ENCODE assay signal across 8 cellular contexts in genomic region chr2:177261115-177261779, GRCh38. TPM values are rescaled to one million over a fixed set of nuclear protein-coding genes. Genes with fewer than 3 reads are reported as not detected.
A peak's percentile ranks its signal among the peaks of the same experiment; 100 is the strongest.
DNase-seq lines count a peak whose midpoint lies in the region; ATAC-seq and TF ChIP-seq lines count a peak whose summit lies in the region.

No MANE protein-coding gene starts in this region.

- CTCF ChIA-PET in CD4-positive, alpha-beta T cell (lab: Charles Lee), result interaction anchor here (1.1 kb wide), 1 partner anchor 72 kb away, joined by 4 read pairs; no protein-coding TSS in a partner anchor

- ATAC-seq in CD4-positive, alpha-beta T cell (ENCODE audit: poor library complexity), result no peak
- ATAC-seq in GM19023 (IDR thresholded peaks at IDR 0.05; ENCODE audit: unreplicated experiment), result no peak
- no peak for ATAC-seq in GM19328 (IDR thresholded peaks at IDR 0.05; ENCODE audit: unreplicated experiment)

- intact Hi-C loops in CD4-positive, alpha-beta T cell (cut with DNase I, micrococcal nuclease), result loop anchor here (1.0 to 10.0 kb wide), 7 partner anchors 34 to 1184 kb away; partner anchors contain the start of gene AGPS (in 1 of the 2)
- intact Hi-C loops in ovary (cut with DNase I), result loop anchor here (5.0 to 10.0 kb wide), 7 partner anchors 36 to 1126 kb away; partner anchors contain the start of gene HNRNPA3 (in 2 of the 4)

- TF ChIP-seq POLR2A in ovary (IDR thresholded peaks at IDR 0.05), result no peak

- no peak for TF ChIP-seq CTCF in CD4-positive, alpha-beta T cell (IDR thresholded peaks at IDR 0.05)
- TF ChIP-seq CTCF in endodermal cell (conservative IDR thresholded peaks at IDR 0.05) (no peak), ovary (IDR thresholded peaks at IDR 0.05) (no peak)

- H3K36me3 ChIP-seq in NT2/D1 (ENCODE audit: insufficient read depth, insufficient read length, low read length) (peaks cover 20% of the 10 kb centered on the region), endodermal cell (ENCODE audit: control insufficient read depth, insufficient read depth, low read length) (peaks cover 31% of the 10 kb centered on the region), ovary (no peaks in the 10 kb centered on the region)

- POLR2A ChIA-PET in CD4-positive, alpha-beta T cell (lab: Charles Lee), result interaction anchor here (1.0 to 2.7 kb wide), 9 partner anchors 8 to 97 kb away, joined by 3 to 11 read pairs (median 5); partner anchors contain the start of gene HNRNPA3

- WGBS in endodermal cell (ENCODE audit: insufficient coverage in 1 of 2, insufficient read length in 1 of 2), 2 experiments, result 68 to 85% methylated on average over 2 to 5 of the region's 5 CpGs
- WGBS in ovary, 3 donors, result 2 to 5% (median 3%) methylated on average over 5 of the region's 5 CpGs

- H3K4me1 ChIP-seq in NT2/D1 (ENCODE audit: insufficient read depth, insufficient read length) (peaks cover 4% of the 10 kb centered on the region), endodermal cell (ENCODE audit: control insufficient read depth, insufficient read depth, low read length) (peaks cover 7% of the 10 kb centered on the region), ovary (ENCODE audit: insufficient read depth) (peaks cover 15% of the 10 kb centered on the region)

- peak overlapping the region; percentile 99 for H3K27ac Mint-ChIP-seq in CD4-positive, alpha-beta T cell
- no peak overlapping the region for H3K27ac Mint-ChIP-seq in endodermal cell

- H3K36me3 Mint-ChIP-seq in CD4-positive, alpha-beta T cell (ENCODE audit: low read depth), result peaks cover 63% of the 10 kb centered on the region
- peaks cover 31% of the 10 kb centered on the region for H3K36me3 Mint-ChIP-seq in endodermal cell (ENCODE audit: low read depth)

- no peak overlapping the region for H3K4me3 ChIP-seq in NT2/D1 (ENCODE audit: insufficient read length, low read depth)
- H3K4me3 ChIP-seq in endodermal cell (ENCODE audit: low read length), result peak overlapping the region; percentile 95
- peak overlapping the region; percentile 100 for H3K4me3 ChIP-seq in ovary

- no peak overlapping the region for H3K27ac ChIP-seq in CD4-positive, alpha-beta T cell (ENCODE audit: low read depth, low read length)
- H3K27ac ChIP-seq in endodermal cell (ENCODE audit: low read depth, low read length) (no peak overlapping the region), ovary (peak overlapping the region in 1 of 2 donors; percentile 100)

- no peaks in the 10 kb centered on the region for H3K9me3 Mint-ChIP-seq in CD4-positive, alpha-beta T cell
- peaks cover 25% of the 10 kb centered on the region for H3K9me3 Mint-ChIP-seq in endodermal cell

- no peaks in the 10 kb centered on the region for H3K27me3 ChIP-seq in CD4-positive, alpha-beta T cell (ENCODE audit: control insufficient read depth, insufficient read depth, low read length)
- H3K27me3 ChIP-seq in NT2/D1 (ENCODE audit: insufficient read depth, insufficient read length), result no peaks in the 10 kb centered on the region
- no peaks in the 10 kb centered on the region for H3K27me3 ChIP-seq in endodermal cell (ENCODE audit: control insufficient read depth, insufficient read depth, low read length, poor library complexity, severe bottlenecking)
- H3K27me3 ChIP-seq in ovary, result no peaks in the 10 kb centered on the region

- no peaks in the 10 kb centered on the region for H3K9me3 ChIP-seq in CD4-positive, alpha-beta T cell (ENCODE audit: control insufficient read depth, low read length)
- H3K9me3 ChIP-seq in NT2/D1 (ENCODE audit: insufficient read depth, low read length), result peaks cover 16% of the 10 kb centered on the region; the same call in 1 of the 2 replicates
- H3K9me3 ChIP-seq in endodermal cell (ENCODE audit: control insufficient read depth, low read length), result peaks cover 21% of the 10 kb centered on the region
- H3K9me3 ChIP-seq in ovary, result no peaks in the 10 kb centered on the region

- H3K4me3 Mint-ChIP-seq in CD4-positive, alpha-beta T cell, result peak overlapping the region; percentile 92
- H3K4me3 Mint-ChIP-seq in endodermal cell, result peak overlapping the region; percentile 77

- peak overlapping the region; percentile 95 for H3K9ac ChIP-seq in NT2/D1 (ENCODE audit: insufficient read length, low read depth)
- H3K9ac ChIP-seq in endodermal cell (ENCODE audit: extremely low read depth, low read length, poor library complexity, severe bottlenecking), result no peak overlapping the region

- no peaks in the 10 kb centered on the region for H3K27me3 Mint-ChIP-seq in CD4-positive, alpha-beta T cell
- H3K27me3 Mint-ChIP-seq in endodermal cell (ENCODE audit: insufficient read depth), result no peaks in the 10 kb centered on the region

- DNase-seq in CD4-positive, alpha-beta T cell, result no peak
- DNase-seq in NT2/D1 (ENCODE audit: low read depth, low spot score) (no peak), endodermal cell (no peak), ovary (no peak), D341Med (ENCODE audit: low spot score) (no peak), T1000 (lab: John Stamatoyannopoulos, UW) (no peak)

- no peak for TF ChIP-seq EP300 in ovary (IDR thresholded peaks at IDR 0.05)

- peaks cover 75% of the 10 kb centered on the region for H3K4me1 Mint-ChIP-seq in CD4-positive, alpha-beta T cell (ENCODE audit: low read depth)
- H3K4me1 Mint-ChIP-seq in endodermal cell, result peaks cover 36% of the 10 kb centered on the region

RNA-seq across cellular contexts. Expression of gene NFE2L2, which starts 3.3 kb away (rescaled TPM):
- total RNA-seq in CD4-positive, alpha-beta T cell, result 10 to 100 TPM; 53.3 to 57.8 TPM
- total RNA-seq in endodermal cell (10 to 100 TPM; 59.0 to 59.1 TPM), ovary (100 to 1,000 TPM; 120 to 198 (median 157) TPM)
- polyA plus RNA-seq in endodermal cell (2013, experiment 1 of 2), result 46.2 TPM
- polyA plus RNA-seq in endodermal cell (2013, experiment 2 of 2), result 49.2 TPM
- polyA plus RNA-seq in ovary, result 100 to 1,000 TPM; 128 to 131 TPM

RNA-seq across cellular contexts. Expression of gene HNRNPA3, which starts 48.7 kb away (rescaled TPM):
- 100 to 1,000 TPM; 162 to 167 TPM for total RNA-seq in CD4-positive, alpha-beta T cell
- total RNA-seq in endodermal cell (100 to 1,000 TPM; 323 to 413 TPM), ovary (100 to 1,000 TPM in 5 of 7 donors, 10 to 100 TPM in 2; 71.0 to 240 (median 216) TPM)
- polyA plus RNA-seq in endodermal cell (2013, experiment 1 of 2), result 370 TPM
- polyA plus RNA-seq in endodermal cell (2013, experiment 2 of 2), result 361 TPM
- 100 to 1,000 TPM; 175 to 273 TPM for polyA plus RNA-seq in ovary
